21 cellular contexts compared by ENCODE assay signal in the genomic region with DNA sequence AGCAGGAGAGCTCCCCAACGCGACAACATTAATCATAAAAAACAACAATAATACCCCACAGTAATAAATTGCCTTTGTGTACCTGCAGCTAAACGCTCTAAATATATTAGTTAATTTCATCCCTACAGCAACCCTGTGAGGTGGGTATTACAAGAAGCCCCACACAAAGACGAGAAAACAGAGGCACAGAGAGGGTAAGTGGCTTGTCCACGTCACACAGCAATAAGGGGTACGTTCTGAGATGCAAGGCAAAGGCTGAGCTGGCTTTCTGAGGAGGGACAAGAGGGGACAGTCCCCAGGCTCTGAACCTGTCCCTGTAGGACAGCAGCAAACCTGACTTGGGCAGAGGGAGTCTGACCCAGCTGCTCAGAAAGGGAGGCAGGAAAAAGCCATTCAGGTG.
DNase-seq lines count a peak whose midpoint lies in the region; ATAC-seq and TF ChIP-seq lines count a peak whose summit lies in the region.
"Had no signal": no experiment of that assay in that cellular context is flagged by ENCODE, and none has a peak within 500 bp of the region (broad histone marks: within the 10 kb centered on the region; RNA-seq: fewer than 3 reads in every experiment).

No MANE protein-coding gene starts in this region.

- H3K79me2 ChIP-seq in H9 (ENCODE audit: insufficient read depth, low read length), result peaks cover 7% of the 10 kb centered on the region; the same call in 1 of the 2 replicates

- no peak overlapping the region for H2BK120ac ChIP-seq in H9 (ENCODE audit: low read depth, low read length, poor library complexity, severe bottlenecking)

- no peak overlapping the region for H2BK12ac ChIP-seq in H9 (ENCODE audit: insufficient read length, low read depth, low read length)

- no peak overlapping the region for H2BK20ac ChIP-seq in H9 (ENCODE audit: low read depth, low read length, poor library complexity, severe bottlenecking)

- H3K9me3 Mint-ChIP-seq in CD4-positive, CD25-positive, alpha-beta regulatory T cell, result no peaks in the 10 kb centered on the region
- no peaks in the 10 kb centered on the region for H3K9me3 Mint-ChIP-seq in H9
- no peaks in the 10 kb centered on the region for H3K9me3 Mint-ChIP-seq in effector memory CD8-positive, alpha-beta T cell
- H3K9me3 Mint-ChIP-seq in Calu3 (ENCODE audit: low read depth, unreplicated experiment), result no peaks in the 10 kb centered on the region
- H3K9me3 Mint-ChIP-seq in activated T-cell treated with anti-CD3 and anti-CD28 coated beads, Interleukin-2, amount 50 U/mL, for 4 hours, result no peaks in the 10 kb centered on the region
- H3K9me3 Mint-ChIP-seq: CD4-positive, alpha-beta T cell; GM23338 had no signal

- H2BK5ac ChIP-seq in H9 (ENCODE audit: insufficient read length, low read length), result no peak overlapping the region

- no peak overlapping the region; the same call in 1 of the 2 replicates for H3K14ac ChIP-seq in H9 (ENCODE audit: insufficient read depth, low read length)

- H3K79me1 ChIP-seq in H9 (ENCODE audit: insufficient read depth, low read depth, low read length, poor library complexity, severe bottlenecking), result peaks cover 9% of the 10 kb centered on the region

- H4K8ac ChIP-seq in H9 (replicated peaks; ENCODE audit: insufficient read length, low read depth, low read length), result no peak overlapping the region

- TF ChIP-seq CTCF in H9 (conservative IDR thresholded peaks at IDR 0.05) (no peak), sigmoid colon (IDR thresholded peaks at IDR 0.05) (no peak), Calu3 (IDR thresholded peaks at IDR 0.05; ENCODE audit: unreplicated experiment) (no peak)

- H4K20me1 ChIP-seq in H9 (ENCODE audit: control insufficient read depth, insufficient read depth, insufficient read length), result no peaks in the 10 kb centered on the region

- no peak for ATAC-seq in CD4-positive, CD25-positive, alpha-beta regulatory T cell (ENCODE audit: low read depth in 2 of 2)
- no peak for ATAC-seq in effector memory CD8-positive, alpha-beta T cell (replicated peaks)
- ATAC-seq in activated T-cell treated with anti-CD3 and anti-CD28 coated beads, Interleukin-2, amount 50 U/mL, for 4 hours, result no peak
- ATAC-seq in GM19463 (IDR thresholded peaks at IDR 0.05; ENCODE audit: unreplicated experiment), result no peak
- ATAC-seq: GM23338, PC-3 had no signal

- H3T11ph ChIP-seq in H9 (ENCODE audit: low read length), result no peak overlapping the region

- no peak overlapping the region for H3K56ac ChIP-seq in H9 (ENCODE audit: insufficient read length, low read depth, low read length)

- H3K4me3 Mint-ChIP-seq in CD4-positive, CD25-positive, alpha-beta regulatory T cell, result no peak overlapping the region
- no peak overlapping the region for H3K4me3 Mint-ChIP-seq in H9
- H3K4me3 Mint-ChIP-seq in effector memory CD8-positive, alpha-beta T cell, result no peak overlapping the region
- H3K4me3 Mint-ChIP-seq in Calu3 (ENCODE audit: low read depth, unreplicated experiment), result no peak overlapping the region
- no peak overlapping the region for H3K4me3 Mint-ChIP-seq in activated T-cell treated with anti-CD3 and anti-CD28 coated beads, Interleukin-2, amount 50 U/mL, for 4 hours
- H3K4me3 Mint-ChIP-seq: CD4-positive, alpha-beta T cell; GM23338 had no signal

- no peak overlapping the region for H2AFZ ChIP-seq in H9 (ENCODE audit: low read length)
- H2AFZ ChIP-seq: GM23338 had no signal

- peaks cover 7% of the 10 kb centered on the region for H3K4me1 ChIP-seq in CD4-positive, CD25-positive, alpha-beta regulatory T cell (ENCODE audit: control insufficient read depth, insufficient read depth, low read length, poor library complexity, severe bottlenecking)
- no peaks in the 10 kb centered on the region for H3K4me1 ChIP-seq in H9 (ENCODE audit: insufficient read depth, low read length)
- H3K4me1 ChIP-seq in sigmoid colon, result peaks cover 0 to 57% (median 38%) of the 10 kb centered on the region in 4 donors

- no peak overlapping the region for H3K23ac ChIP-seq in H9 (ENCODE audit: insufficient read length, low read depth, low read length)

- no peak overlapping the region for H4K91ac ChIP-seq in H9 (ENCODE audit: insufficient read length, low read depth, low read length)

- H2BK15ac ChIP-seq in H9 (ENCODE audit: low read depth, low read length), result no peak overlapping the region

- no TSS peak for BruUV-seq in Calu3 (replicated peaks; lab: Mats Ljungman, UMichigan)

- H3K4me2 ChIP-seq in H9 (ENCODE audit: insufficient read depth, insufficient read length, low read length), result no peak overlapping the region
- H3K4me2 ChIP-seq: GM23338, KMS-11, SK-N-SH had no signal

- H3K27ac ChIP-seq in CD4-positive, CD25-positive, alpha-beta regulatory T cell (ENCODE audit: insufficient read depth, low read length, poor library complexity, severe bottlenecking), result no peak overlapping the region
- H3K27ac ChIP-seq in H9 (ENCODE audit: insufficient read length, low read depth, low read length), result no peak overlapping the region
- H3K27ac ChIP-seq in sigmoid colon, result peak overlapping the region in 3 of 4 donors; percentile 37 to 64 (median 45)
- H3K27ac ChIP-seq: HL-60, KMS-11 had no signal

- H3K9me3 ChIP-seq in CD4-positive, CD25-positive, alpha-beta regulatory T cell (ENCODE audit: control insufficient read depth in 2 of 2, low read length in 2 of 2), result no peaks in the 10 kb centered on the region
- H3K9me3 ChIP-seq in H9 (ENCODE audit: control insufficient read depth, low read depth, low read length) (no peaks in the 10 kb centered on the region), sigmoid colon (no peaks in the 10 kb centered on the region)
- H3K9me3 ChIP-seq: SK-N-SH had no signal

- H3K4me3 ChIP-seq in CD4-positive, CD25-positive, alpha-beta regulatory T cell (ENCODE audit: low read depth, low read length), result no peak overlapping the region
- H3K4me3 ChIP-seq in sigmoid colon, result no peak overlapping the region
- H3K4me3 ChIP-seq: GM23338 had no signal

- no peaks in the 10 kb centered on the region for H3K27me3 Mint-ChIP-seq in CD4-positive, CD25-positive, alpha-beta regulatory T cell
- H3K27me3 Mint-ChIP-seq in H9 (ENCODE audit: low read depth) (peaks cover 4% of the 10 kb centered on the region), Calu3 (ENCODE audit: unreplicated experiment) (no peaks in the 10 kb centered on the region)
- H3K27me3 Mint-ChIP-seq in effector memory CD8-positive, alpha-beta T cell, result no peaks in the 10 kb centered on the region
- no peaks in the 10 kb centered on the region for H3K27me3 Mint-ChIP-seq in activated T-cell treated with anti-CD3 and anti-CD28 coated beads, Interleukin-2, amount 50 U/mL, for 4 hours (ENCODE audit: low read depth)
- H3K27me3 Mint-ChIP-seq: CD4-positive, alpha-beta T cell had no signal

- CTCF ChIA-PET in Calu3 (lab: Charles Lee), result no interaction called here

- H3K27me3 ChIP-seq in CD4-positive, CD25-positive, alpha-beta regulatory T cell (ENCODE audit: control insufficient read depth, insufficient read depth, low read length), result no peaks in the 10 kb centered on the region
- H3K27me3 ChIP-seq in H9 (ENCODE audit: insufficient read depth, low read length) (no peaks in the 10 kb centered on the region), sigmoid colon (no peaks in the 10 kb centered on the region)

- WGBS in H9 (ENCODE audit: extremely low coverage, insufficient read length, low lambda C conversion rate), result no CpG with 5 or more reads among the region's 6 CpGs
- WGBS in sigmoid colon, 2 donors, result 73 to 80% methylated on average over 6 of the region's 6 CpGs

- no peak overlapping the region for H3K9ac ChIP-seq in H9 (ENCODE audit: extremely low read depth, insufficient read length, low read length)
- H3K9ac ChIP-seq: KMS-11, SK-N-SH had no signal

- H3K23me2 ChIP-seq in H9 (ENCODE audit: insufficient read length, low read depth, low read length, poor library complexity, severe bottlenecking), result no peaks in the 10 kb centered on the region

- peaks cover 10 to 22% (median 15%) of the 10 kb centered on the region in 4 donors for H3K4me1 Mint-ChIP-seq in CD4-positive, CD25-positive, alpha-beta regulatory T cell
- peaks cover 10% of the 10 kb centered on the region in 2 experiments for H3K4me1 Mint-ChIP-seq in H9
- peaks cover 17 to 36% of the 10 kb centered on the region in 2 donors for H3K4me1 Mint-ChIP-seq in effector memory CD8-positive, alpha-beta T cell (ENCODE audit: low read depth in 2 of 2)
- peaks cover 7% of the 10 kb centered on the region for H3K4me1 Mint-ChIP-seq in Calu3 (ENCODE audit: low read depth, unreplicated experiment)
- H3K4me1 Mint-ChIP-seq in activated T-cell treated with anti-CD3 and anti-CD28 coated beads, Interleukin-2, amount 50 U/mL, for 4 hours (ENCODE audit: low read depth), result peaks cover 21% of the 10 kb centered on the region

- peaks cover 14% of the 10 kb centered on the region for H3K36me3 Mint-ChIP-seq in CD4-positive, CD25-positive, alpha-beta regulatory T cell
- H3K36me3 Mint-ChIP-seq in H9 (ENCODE audit: insufficient read depth in 1 of 3, low read depth in 3 of 3), result peaks cover 5 to 31% (median 31%) of the 10 kb centered on the region in 3 experiments; a peak in 6 of 7 replicates
- peaks cover 6% of the 10 kb centered on the region for H3K36me3 Mint-ChIP-seq in effector memory CD8-positive, alpha-beta T cell (ENCODE audit: insufficient read depth)
- H3K36me3 Mint-ChIP-seq in Calu3 (ENCODE audit: insufficient read depth, unreplicated experiment), result peaks cover 75% of the 10 kb centered on the region
- H3K36me3 Mint-ChIP-seq in activated T-cell treated with anti-CD3 and anti-CD28 coated beads, Interleukin-2, amount 50 U/mL, for 4 hours (ENCODE audit: insufficient read depth), result peaks cover 17% of the 10 kb centered on the region

- DNase-seq in CD4-positive, CD25-positive, alpha-beta regulatory T cell, result no peak
- DNase-seq in H9, result no peak
- no peak for DNase-seq in effector memory CD8-positive, alpha-beta T cell
- no peak for DNase-seq in sigmoid colon
- DNase-seq in Calu3, result no peak
- DNase-seq in activated T-cell treated with anti-CD3 and anti-CD28 coated beads, Interleukin-2, amount 50 U/mL, for 4 hours, result no peak
- DNase-seq: CD4-positive, alpha-beta T cell; DMS153; HCEC 1CT; NCI-H1105; NCI-H1694; NCI-H2081; NCI-H2171 treated with DMSO at 0.1 percent for 48 hours; NCI-H524 treated with DMSO at 0.1 percent for 48 hours; PC-3; SIG-M5; SK-N-SH had no signal

- H4K5ac ChIP-seq in H9 (ENCODE audit: insufficient read length, low read depth, low read length), result no peak overlapping the region

- H3K36me3 ChIP-seq in CD4-positive, CD25-positive, alpha-beta regulatory T cell (ENCODE audit: control insufficient read depth, insufficient read depth, low read length), result peaks cover 4% of the 10 kb centered on the region
- peaks cover 0 to 50% (median 15%) of the 10 kb centered on the region in 4 donors for H3K36me3 ChIP-seq in sigmoid colon

- no peak for TF ChIP-seq POLR2A in sigmoid colon (IDR thresholded peaks at IDR 0.05)

- TF ChIP-seq EP300 in sigmoid colon (IDR thresholded peaks at IDR 0.05), result no peak

- intact Hi-C loops in sigmoid colon (cut with DNase I) (no loop called here), Calu3 (cut with micrococcal nuclease; ENCODE audit: unreplicated experiment) (no loop called here)

- H3K18ac ChIP-seq in H9 (ENCODE audit: insufficient read length, low read depth, low read length), result no peak overlapping the region

- H3K4ac ChIP-seq in H9 (ENCODE audit: low read depth, low read length), result no peak overlapping the region

- peak overlapping the region in 2 of 3 donors; percentile 56 to 72 for H3K27ac Mint-ChIP-seq in CD4-positive, CD25-positive, alpha-beta regulatory T cell
- peak overlapping the region in 2 of 3 experiments; percentile 19 to 28; a peak in 1 of 7 replicates for H3K27ac Mint-ChIP-seq in H9
- H3K27ac Mint-ChIP-seq in effector memory CD8-positive, alpha-beta T cell, result peak overlapping the region; percentile 39 to 49
- H3K27ac Mint-ChIP-seq in Calu3 (ENCODE audit: unreplicated experiment), result no peak overlapping the region
- H3K27ac Mint-ChIP-seq: CD4-positive, alpha-beta T cell; GM23338 had no signal

- H2AK5ac ChIP-seq in H9 (ENCODE audit: insufficient read length, low read length), result no peak overlapping the region

Comparison
In these comparisons a context has a peak if more than half of its experiments do, and no peak if none do; other contexts are left out.
1. H3K27ac ChIP-seq: peak in sigmoid colon (3 of 4); none in CD4-positive, CD25-positive, alpha-beta regulatory T cell (single experiment) and H9 (single experiment).